Comparison of ENCODE assay signal across 15 cellular contexts in the genomic region with DNA sequence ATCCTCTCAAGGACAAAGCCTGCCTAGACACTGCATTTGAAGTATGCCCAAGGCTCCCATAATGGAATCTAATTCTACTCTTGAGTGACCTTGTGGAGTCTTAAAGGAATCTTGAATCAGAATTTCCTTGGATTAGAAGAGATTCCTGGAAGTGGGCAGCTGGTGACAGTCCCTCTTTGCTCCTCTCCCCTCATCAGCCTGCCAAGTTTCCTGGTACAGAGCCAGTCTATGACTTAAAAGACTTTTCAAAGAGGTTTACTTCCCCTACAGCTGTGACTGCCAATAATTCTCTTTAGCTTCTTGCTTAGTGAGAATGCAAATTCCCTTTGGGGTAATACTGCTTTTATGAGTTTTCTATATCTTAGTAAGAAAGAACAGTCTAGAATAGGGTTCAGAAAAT.
DNase-seq lines count a peak whose midpoint lies in the region; ATAC-seq and TF ChIP-seq lines count a peak whose summit lies in the region.
"Had no signal": no experiment of that assay in that cellular context is flagged by ENCODE, and none has a peak within 500 bp of the region (broad histone marks: within the 10 kb centered on the region; RNA-seq: fewer than 3 reads in every experiment).

No MANE protein-coding gene starts in this region.

- H3K36me3 ChIP-seq in neural progenitor cell (no peaks in the 10 kb centered on the region), suprapubic skin (no peaks in the 10 kb centered on the region), mucosa of descending colon (ENCODE audit: low read depth) (no peaks in the 10 kb centered on the region)
- H3K36me3 ChIP-seq: BE2C had no signal

- no peaks in the 10 kb centered on the region for H3K27me3 Mint-ChIP-seq in brain
- H3K27me3 Mint-ChIP-seq in neural progenitor cell (ENCODE audit: insufficient read depth, low read depth) = no peaks in the 10 kb centered on the region
- H3K27me3 Mint-ChIP-seq: CD4-positive, alpha-beta T cell; T-cell had no signal

- H3K9me3 Mint-ChIP-seq in brain = no peaks in the 10 kb centered on the region
- H3K9me3 Mint-ChIP-seq in neural progenitor cell = no peaks in the 10 kb centered on the region
- H3K9me3 Mint-ChIP-seq: CD4-positive, alpha-beta T cell; T-cell had no signal

- H3K4me3 ChIP-seq in neural progenitor cell = no peak overlapping the region
- H3K4me3 ChIP-seq in suprapubic skin = no peak overlapping the region
- H3K4me3 ChIP-seq in mucosa of descending colon = no peak overlapping the region

- intact Hi-C loops in mucosa of descending colon (cut with DNase I, micrococcal nuclease) = no loop called here

- TF ChIP-seq CTCF in brain (conservative IDR thresholded peaks at IDR 0.05) (no peak), neural progenitor cell (IDR thresholded peaks at IDR 0.05) (no peak), suprapubic skin (IDR thresholded peaks at IDR 0.05) (no peak), mucosa of descending colon (IDR thresholded peaks at IDR 0.05) (no peak)

- no peak overlapping the region for H2AFZ ChIP-seq in neural progenitor cell (replicated peaks)

- H3K36me3 Mint-ChIP-seq in brain = no peaks in the 10 kb centered on the region
- no peaks in the 10 kb centered on the region for H3K36me3 Mint-ChIP-seq in neural progenitor cell
- H3K36me3 Mint-ChIP-seq: T-cell had no signal

- TF ChIP-seq POLR2A in suprapubic skin (IDR thresholded peaks at IDR 0.05) = no peak

- H3K4me3 Mint-ChIP-seq in brain = no peak overlapping the region
- no peak overlapping the region for H3K4me3 Mint-ChIP-seq in neural progenitor cell
- H3K4me3 Mint-ChIP-seq: CD4-positive, alpha-beta T cell; T-cell had no signal

- no peak for TF ChIP-seq EP300 in suprapubic skin (IDR thresholded peaks at IDR 0.05)

- H3K27me3 ChIP-seq in neural progenitor cell = no peaks in the 10 kb centered on the region
- no peaks in the 10 kb centered on the region for H3K27me3 ChIP-seq in suprapubic skin
- H3K27me3 ChIP-seq: BE2C had no signal

- no peaks in the 10 kb centered on the region for H3K79me2 ChIP-seq in neural progenitor cell (ENCODE audit: low read depth)

- H3K4me1 Mint-ChIP-seq in brain = peaks cover 56% of the 10 kb centered on the region
- peaks cover 11% of the 10 kb centered on the region for H3K4me1 Mint-ChIP-seq in neural progenitor cell
- H3K4me1 Mint-ChIP-seq: T-cell had no signal

- H3K9ac ChIP-seq in neural progenitor cell = no peak overlapping the region

- H4K20me1 ChIP-seq in neural progenitor cell (ENCODE audit: low read depth) = no peaks in the 10 kb centered on the region

- no peak overlapping the region for H3K4me2 ChIP-seq in neural progenitor cell

- DNase-seq in DMS79 (lab: John Stamatoyannopoulos, UW) = peak; percentile 75
- DNase-seq in NCI-H446 treated with DMSO at 0.1 percent for 48 hours (lab: John Stamatoyannopoulos, UW) = peak; percentile 64
- DNase-seq in neural progenitor cell (ENCODE audit: low spot score) = peak; percentile 31
- no peak for DNase-seq in suprapubic skin (ENCODE audit: low spot score in 2 of 2)
- DNase-seq in mucosa of descending colon = no peak
- DNase-seq: 8988T; BE2C; CD4-positive, alpha-beta T cell; IMR-90; Karpas-422; NCI-H187; T-cell had no signal

- H3F3A ChIP-seq in neural progenitor cell (ENCODE audit: low read depth) = no peaks in the 10 kb centered on the region

- H3K4me1 ChIP-seq in neural progenitor cell (no peaks in the 10 kb centered on the region), suprapubic skin (peaks cover 12% of the 10 kb centered on the region), mucosa of descending colon (ENCODE audit: low read depth) (no peaks in the 10 kb centered on the region)
- H3K4me1 ChIP-seq: BE2C had no signal

- H3K27ac ChIP-seq in neural progenitor cell = no peak overlapping the region
- no peak overlapping the region for H3K27ac ChIP-seq in suprapubic skin

- H3K9me3 ChIP-seq in neural progenitor cell (ENCODE audit: low read depth) = no peaks in the 10 kb centered on the region
- no peaks in the 10 kb centered on the region for H3K9me3 ChIP-seq in suprapubic skin
- no peaks in the 10 kb centered on the region for H3K9me3 ChIP-seq in mucosa of descending colon
- H3K9me3 ChIP-seq: BE2C had no signal

- H3K27ac Mint-ChIP-seq in brain (peak overlapping the region in 4 of 5 experiments; percentile 35 to 92 (median 84)), neural progenitor cell (no peak overlapping the region)
- H3K27ac Mint-ChIP-seq: CD4-positive, alpha-beta T cell; T-cell had no signal

- no peak for ATAC-seq in HG03280 (IDR thresholded peaks at IDR 0.05; ENCODE audit: unreplicated experiment)
- no peak for ATAC-seq in mucosa of descending colon
- ATAC-seq in GM19035 (IDR thresholded peaks at IDR 0.05; ENCODE audit: unreplicated experiment) = no peak
- ATAC-seq: T-cell had no signal

Comparison
In these comparisons a context has a peak if more than half of its experiments do, and no peak if none do; other contexts are left out.
1. DNase-seq: peak in DMS79 (single experiment), NCI-H446 treated with DMSO at 0.1 percent for 48 hours (single experiment) and neural progenitor cell (single experiment); none in suprapubic skin (0 of 2) and mucosa of descending colon (0 of 3).